8 cellular contexts compared by ENCODE assay signal in the genomic region with DNA sequence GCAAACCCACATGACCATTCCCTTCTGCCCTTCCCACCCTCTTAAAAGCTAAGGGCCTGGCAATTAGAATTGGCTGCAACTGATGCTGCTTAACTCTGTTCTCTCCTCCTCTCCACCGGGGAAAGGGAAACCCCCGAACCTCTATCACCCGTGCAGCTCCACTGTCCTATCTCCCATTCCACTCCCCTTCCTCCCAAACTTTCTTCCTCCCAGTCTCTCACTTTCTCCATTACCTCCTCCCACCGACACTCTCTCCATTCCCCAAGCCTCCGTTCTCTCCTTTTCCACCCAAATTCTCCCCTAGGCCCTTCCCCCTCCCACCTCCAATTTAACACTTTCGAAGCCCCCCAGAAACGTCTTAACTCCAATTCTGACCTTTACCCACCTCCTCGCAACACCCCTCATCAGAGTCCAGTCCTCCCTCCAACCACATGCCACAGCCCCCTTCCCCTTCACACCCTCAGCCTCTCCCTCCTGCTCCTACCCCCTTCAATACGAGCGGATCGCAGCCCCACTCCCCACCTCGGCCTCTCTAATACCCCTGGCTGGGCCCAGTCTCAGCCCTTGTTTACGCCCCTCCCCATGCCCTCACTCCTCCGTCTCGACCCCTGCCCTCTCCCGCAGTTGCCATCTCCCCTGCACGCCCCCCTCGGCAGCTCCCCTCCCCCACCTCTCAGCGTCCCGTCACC. TPM values are rescaled to one million over a fixed set of nuclear protein-coding genes. Genes with fewer than 3 reads are reported as not detected.
DNase-seq lines count a peak whose midpoint lies in the region; ATAC-seq and TF ChIP-seq lines count a peak whose summit lies in the region.

No MANE protein-coding gene starts in this region.

- intact Hi-C loops in CD4-positive, alpha-beta T cell (cut with DNase I, micrococcal nuclease), result loop anchor here (1.0 to 10.0 kb wide), 6 partner anchors 13 to 847 kb away; a partner anchor contains a TSS
- intact Hi-C loops in breast epithelium (cut with DNase I; ENCODE audit: low total_unique reads) (no loop called here), transverse colon (cut with DNase I; ENCODE audit: low total_unique reads) (no loop called here)

- no peak for ATAC-seq in CD4-positive, alpha-beta T cell (ENCODE audit: poor library complexity)
- ATAC-seq in GM21367 (IDR thresholded peaks at IDR 0.05; ENCODE audit: unreplicated experiment), result no peak
- no peak for ATAC-seq in HG03432 (IDR thresholded peaks at IDR 0.05; ENCODE audit: unreplicated experiment)

- CTCF ChIA-PET in CD4-positive, alpha-beta T cell (lab: Charles Lee), result interaction anchor here (0.6 to 2.3 kb wide), 5 partner anchors 14 to 34 kb away, joined by 3 to 8 read pairs (median 5); a partner anchor contains a TSS

- H3K4me1 ChIP-seq in HUES6 (ENCODE audit: control insufficient read depth, insufficient read depth, low read length) (0 out of 2 replicates have a peak, but pooled peaks cover 7% of the 10 kb centered on the region), breast epithelium (peaks cover 0 to 15% of the 10 kb centered on the region in 2 donors), transverse colon (peaks cover 19 to 55% (median 28%) of the 10 kb centered on the region in 4 donors)

- H3K27me3 ChIP-seq in CD4-positive, alpha-beta T cell (ENCODE audit: control insufficient read depth, insufficient read depth, low read length), result no peaks in the 10 kb centered on the region
- no peaks in the 10 kb centered on the region for H3K27me3 ChIP-seq in HUES6 (ENCODE audit: control insufficient read depth, insufficient read depth, low read length)
- no peaks in the 10 kb centered on the region for H3K27me3 ChIP-seq in breast epithelium
- H3K27me3 ChIP-seq in transverse colon, result no peaks in the 10 kb centered on the region

- no peak for TF ChIP-seq EP300 in transverse colon (IDR thresholded peaks at IDR 0.05; ENCODE audit: low read depth)

- H3K4me1 Mint-ChIP-seq in CD4-positive, alpha-beta T cell (ENCODE audit: low read depth), result peaks cover 48% of the 10 kb centered on the region

- H3K9me3 ChIP-seq in CD4-positive, alpha-beta T cell (ENCODE audit: control insufficient read depth, low read length), result no peaks in the 10 kb centered on the region
- no peaks in the 10 kb centered on the region for H3K9me3 ChIP-seq in HUES6 (ENCODE audit: control insufficient read depth, insufficient read depth, low read depth, low read length)
- H3K9me3 ChIP-seq in breast epithelium, result no peaks in the 10 kb centered on the region
- no peaks in the 10 kb centered on the region for H3K9me3 ChIP-seq in transverse colon

- no peaks in the 10 kb centered on the region for H3K27me3 Mint-ChIP-seq in CD4-positive, alpha-beta T cell

- 1% methylated on average over 14 to 19 of the region's 20 CpGs for WGBS in transverse colon (ENCODE audit: low coverage in 1 of 2), 2 donors

- H3K36me3 Mint-ChIP-seq in CD4-positive, alpha-beta T cell (ENCODE audit: low read depth), result peaks cover 47% of the 10 kb centered on the region

- H3K27ac Mint-ChIP-seq in CD4-positive, alpha-beta T cell, result no peak overlapping the region

- no peak for DNase-seq in CD4-positive, alpha-beta T cell
- DNase-seq in breast epithelium (ENCODE audit: low spot score in 2 of 2), result no peak
- DNase-seq in left kidney (ENCODE audit: low read depth, low spot score), result peak; percentile 48
- no peak for DNase-seq in transverse colon
- no peak for DNase-seq in NK-92 (lab: John Stamatoyannopoulos, UW; ENCODE audit: unreplicated experiment)

- H3K36me3 ChIP-seq in HUES6 (ENCODE audit: control insufficient read depth, insufficient read depth, low read length) (peaks cover 34% of the 10 kb centered on the region), breast epithelium (no peaks in the 10 kb centered on the region), transverse colon (peaks cover 0 to 22% (median 3%) of the 10 kb centered on the region in 4 donors)

- in situ Hi-C loops in transverse colon (cut with MboI; ENCODE audit: low pct_ligation_motif_present in 1 of 4, low pct_unique_long_range_greater_than_20kb in 1 of 4, low sequenced_read_pairs in 3 of 4), result no loop called here

- H3K4me3 ChIP-seq in HUES6 (ENCODE audit: low read depth, low read length) (peak overlapping the region; percentile 92), breast epithelium (peak overlapping the region; percentile 82 to 84 (median 84)), transverse colon (peak overlapping the region; percentile 60 to 79 (median 74))

- H3K27ac ChIP-seq in CD4-positive, alpha-beta T cell (ENCODE audit: low read depth, low read length), result peak overlapping the region; percentile 79
- H3K27ac ChIP-seq in HUES6 (ENCODE audit: low read depth, low read length) (peak overlapping the region; percentile 89; the same call in 1 of the 2 replicates), breast epithelium (peak overlapping the region; percentile 96), transverse colon (peak overlapping the region; percentile 91 to 95 (median 94))

- H3K4me3 Mint-ChIP-seq in CD4-positive, alpha-beta T cell, result no peak overlapping the region

- no peaks in the 10 kb centered on the region for H3K9me3 Mint-ChIP-seq in CD4-positive, alpha-beta T cell

- peak overlapping the region; percentile 90 for H3K9ac ChIP-seq in HUES6 (ENCODE audit: low read length)

- TF ChIP-seq POLR2A in breast epithelium (IDR thresholded peaks at IDR 0.05), result no peak
- TF ChIP-seq POLR2A in transverse colon (IDR thresholded peaks at IDR 0.05), result no peak

- POLR2A ChIA-PET in CD4-positive, alpha-beta T cell (lab: Charles Lee), result interaction anchor here (0.7 to 3.4 kb wide), 15 partner anchors 14 to 1069 kb away, joined by 3 to 37 read pairs (median 6); a partner anchor contains a TSS

- no peak for TF ChIP-seq CTCF in CD4-positive, alpha-beta T cell (IDR thresholded peaks at IDR 0.05)
- TF ChIP-seq CTCF in breast epithelium (IDR thresholded peaks at IDR 0.05), result no peak
- TF ChIP-seq CTCF in transverse colon (IDR thresholded peaks at IDR 0.05), result no peak

RNA-seq across cellular contexts. Expression of a gene that starts 0.6 kb away (rescaled TPM):
- 10 to 100 TPM; 35.5 to 36.6 TPM for total RNA-seq in CD4-positive, alpha-beta T cell
- 10 to 100 TPM; 28.7 to 39.0 (median 37.6) TPM for total RNA-seq in breast epithelium
- 10 to 100 TPM; 30.3 to 73.7 (median 38.6) TPM for total RNA-seq in transverse colon

RNA-seq across cellular contexts. Expression of a gene that starts 14.0 kb away (rescaled TPM):
- total RNA-seq in CD4-positive, alpha-beta T cell, result 10 to 100 TPM; 15.9 to 18.0 TPM
- total RNA-seq in breast epithelium, result 10 to 100 TPM; 36.3 to 44.5 (median 37.0) TPM
- total RNA-seq in transverse colon, result 10 to 100 TPM; 45.6 to 83.0 (median 75.4) TPM

RNA-seq across cellular contexts. Expression of a gene that starts 14.0 kb away (rescaled TPM):
- 10 to 100 TPM; 46.2 to 57.7 TPM for total RNA-seq in CD4-positive, alpha-beta T cell
- total RNA-seq in breast epithelium, result 10 to 100 TPM; 32.5 to 50.1 (median 37.0) TPM
- total RNA-seq in transverse colon, result 10 to 100 TPM; 28.9 to 70.5 (median 45.9) TPM

RNA-seq across cellular contexts. Expression of a gene that starts 21.9 kb away (rescaled TPM):
- 10 to 100 TPM; 96.6 to 97.8 TPM for total RNA-seq in CD4-positive, alpha-beta T cell
- 10 to 100 TPM; 76.0 to 90.3 (median 87.5) TPM for total RNA-seq in breast epithelium
- total RNA-seq in transverse colon, result 10 to 100 TPM; 30.1 to 96.4 (median 51.5) TPM

RNA-seq across cellular contexts. Expression of a gene that starts 27.4 kb away (rescaled TPM):
- total RNA-seq in CD4-positive, alpha-beta T cell, result 10 to 100 TPM; 44.4 to 45.6 TPM
- total RNA-seq in breast epithelium (10 to 100 TPM; 11.7 to 26.9 (median 24.9) TPM), transverse colon (10 to 100 TPM; 19.5 to 75.9 (median 35.3) TPM)

Comparison
In these comparisons a context has a peak if more than half of its experiments do, and no peak if none do; other contexts are left out.
1. intact Hi-C loops: an anchor here in CD4-positive, alpha-beta T cell (1.0 to 10.0 kb wide); none called in breast epithelium and transverse colon.